ENCODE assay signal across 8 cellular contexts in the genomic region with DNA sequence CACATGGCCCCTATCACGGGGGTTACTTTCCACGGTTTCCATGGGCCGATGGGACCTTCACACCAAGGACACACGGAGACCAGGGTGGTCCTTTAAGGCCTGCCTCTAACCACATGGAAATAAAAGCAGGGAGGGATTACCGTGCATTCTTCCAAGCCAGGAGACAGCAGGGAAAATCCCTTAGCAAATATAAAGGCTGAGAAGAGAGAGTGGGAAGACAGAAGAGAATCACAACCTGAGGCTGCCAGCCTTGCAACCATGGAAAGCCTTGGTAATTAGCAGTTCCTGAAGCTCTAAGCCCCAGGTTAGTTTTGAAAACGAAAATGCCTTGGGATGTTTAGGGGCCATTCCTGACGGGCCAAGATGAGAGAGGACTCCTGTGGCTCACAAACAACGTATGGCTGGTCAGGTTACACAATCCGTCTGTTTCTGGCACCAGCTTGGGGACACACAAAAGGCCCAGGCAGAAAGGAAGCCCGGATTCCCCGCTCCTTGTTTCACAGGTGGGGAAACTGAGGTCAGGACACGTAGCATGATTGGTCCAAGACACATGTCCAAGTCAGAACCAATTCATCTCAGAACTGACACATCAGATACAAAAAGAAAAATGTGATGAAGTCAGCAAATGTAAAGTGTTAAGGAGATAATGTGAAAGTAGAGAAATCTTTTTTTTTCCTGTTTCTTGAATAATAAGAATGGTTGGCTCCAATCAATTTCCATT. TPM values are rescaled to one million over a fixed set of nuclear protein-coding genes. Genes with fewer than 3 reads are reported as not detected.
DNase-seq lines count a peak whose midpoint lies in the region; ATAC-seq and TF ChIP-seq lines count a peak whose summit lies in the region.

No MANE protein-coding gene starts in this region.

- H3K27ac ChIP-seq in HUES6 (ENCODE audit: low read depth, low read length) = no peak overlapping the region
- H3K27ac ChIP-seq in prostate gland = peak overlapping the region in 1 of 2 donors; percentile 17

- H3K9ac ChIP-seq in HUES6 (ENCODE audit: low read length) = no peak overlapping the region

- no peak overlapping the region for H3K27ac Mint-ChIP-seq in Caco-2 (ENCODE audit: unreplicated experiment)
- peak overlapping the region; percentile 91 for H3K27ac Mint-ChIP-seq in central memory CD8-positive, alpha-beta T cell (ENCODE audit: low read depth)

- H3K4me3 Mint-ChIP-seq in Caco-2 (ENCODE audit: unreplicated experiment) = no peak overlapping the region
- peak overlapping the region; percentile 97 for H3K4me3 Mint-ChIP-seq in central memory CD8-positive, alpha-beta T cell

- DNase-seq in Caco-2 (peak; percentile 38 to 41), prostate gland (ENCODE audit: low spot score) (no peak)
- no peak for DNase-seq in central memory CD8-positive, alpha-beta T cell (ENCODE audit: low spot score in 2 of 2)

- no peaks in the 10 kb centered on the region for H3K9me3 Mint-ChIP-seq in Caco-2 (ENCODE audit: unreplicated experiment)
- H3K9me3 Mint-ChIP-seq in central memory CD8-positive, alpha-beta T cell = no peaks in the 10 kb centered on the region

- TF ChIP-seq POLR2A in prostate gland (IDR thresholded peaks at IDR 0.05) = no peak

- POLR2A ChIA-PET in Caco-2 (lab: Charles Lee) = no interaction called here

- H3K9me3 ChIP-seq in Caco-2 = no peaks in the 10 kb centered on the region
- no peaks in the 10 kb centered on the region for H3K9me3 ChIP-seq in HUES6 (ENCODE audit: control insufficient read depth, insufficient read depth, low read depth, low read length)
- H3K9me3 ChIP-seq in neuron (ENCODE audit: low read length) = no peaks in the 10 kb centered on the region
- no peaks in the 10 kb centered on the region for H3K9me3 ChIP-seq in prostate gland

- H3K4me1 ChIP-seq in Caco-2 = peaks cover 13% of the 10 kb centered on the region
- H3K4me1 ChIP-seq in HUES6 (ENCODE audit: control insufficient read depth, insufficient read depth, low read length) = peaks cover 16% of the 10 kb centered on the region
- H3K4me1 ChIP-seq in neuron (ENCODE audit: insufficient read depth, low read length) = peaks cover 29% of the 10 kb centered on the region
- no peaks in the 10 kb centered on the region for H3K4me1 ChIP-seq in prostate gland (replicated peaks)

- CTCF ChIA-PET in Caco-2 (lab: Charles Lee) = no interaction called here

- no peak for ATAC-seq in central memory CD8-positive, alpha-beta T cell (replicated peaks; ENCODE audit: extremely low read depth, poor library complexity, severe bottlenecking)
- ATAC-seq in HG02973 (IDR thresholded peaks at IDR 0.05; ENCODE audit: unreplicated experiment) (no peak), GM18870 (IDR thresholded peaks at IDR 0.05; ENCODE audit: unreplicated experiment) (no peak), HG02759 (IDR thresholded peaks at IDR 0.05; ENCODE audit: unreplicated experiment) (no peak)

- H3K4me1 Mint-ChIP-seq in Caco-2 (ENCODE audit: low read depth, unreplicated experiment) = peaks cover 9% of the 10 kb centered on the region
- H3K4me1 Mint-ChIP-seq in central memory CD8-positive, alpha-beta T cell = peaks cover 70% of the 10 kb centered on the region

- TF ChIP-seq CTCF in Caco-2 (IDR thresholded peaks at IDR 0.05; ENCODE audit: insufficient read depth in 1 of 2, low read depth in 1 of 2, low read length in 1 of 2, severe bottlenecking in 1 of 2, unreplicated experiment in 1 of 2) (no peak), prostate gland (IDR thresholded peaks at IDR 0.05) (no peak)

- TSS peak; percentile 19 for BruUV-seq in Caco-2 (replicated peaks; lab: Mats Ljungman, UMichigan)

- no peak overlapping the region for H2AFZ ChIP-seq in neuron (ENCODE audit: low read depth, low read length)

- 43% methylated on average over 12 of the region's 12 CpGs for WGBS in prostate gland

- no peak overlapping the region for H3K4me3 ChIP-seq in Caco-2 (ENCODE audit: low read depth, low read length)
- peak overlapping the region; percentile 94; the same call in 1 of the 2 replicates for H3K4me3 ChIP-seq in HUES6 (ENCODE audit: low read depth, low read length)
- H3K4me3 ChIP-seq in neuron (ENCODE audit: low read length) = peak overlapping the region; percentile 1
- H3K4me3 ChIP-seq in prostate gland = no peak overlapping the region

- no peaks in the 10 kb centered on the region for H3K27me3 Mint-ChIP-seq in Caco-2 (ENCODE audit: insufficient read depth, unreplicated experiment)
- no peaks in the 10 kb centered on the region for H3K27me3 Mint-ChIP-seq in central memory CD8-positive, alpha-beta T cell

- H3K36me3 Mint-ChIP-seq in Caco-2 (ENCODE audit: insufficient read depth, unreplicated experiment) = no peaks in the 10 kb centered on the region
- peaks cover 34% of the 10 kb centered on the region for H3K36me3 Mint-ChIP-seq in central memory CD8-positive, alpha-beta T cell (ENCODE audit: insufficient read depth)

- intact Hi-C loops in Caco-2 (cut with micrococcal nuclease; ENCODE audit: unreplicated experiment) (loop anchor here (2.0 kb wide), 1 partner anchor 80 kb away; no protein-coding TSS in a partner anchor), prostate gland (cut with DNase I) (loop anchor here (5.0 kb wide), 1 partner anchor 168 kb away; no protein-coding TSS in a partner anchor)

- H3K27me3 ChIP-seq in Caco-2 (replicated peaks; ENCODE audit: control insufficient read depth, insufficient read depth, low read length) (0 out of 2 replicates have a peak, but pooled peaks cover 4% of the 10 kb centered on the region), HUES6 (ENCODE audit: control insufficient read depth, insufficient read depth, low read length) (peaks cover 51% of the 10 kb centered on the region), neuron (ENCODE audit: insufficient read depth, low read length) (no peaks in the 10 kb centered on the region), prostate gland (replicated peaks; ENCODE audit: insufficient read depth) (no peaks in the 10 kb centered on the region)

- no peaks in the 10 kb centered on the region for H3K36me3 ChIP-seq in Caco-2 (ENCODE audit: control insufficient read depth, insufficient read depth, low read length)
- H3K36me3 ChIP-seq in HUES6 (ENCODE audit: control insufficient read depth, insufficient read depth, low read length) = no peaks in the 10 kb centered on the region
- H3K36me3 ChIP-seq in neuron (ENCODE audit: insufficient read depth, low read length) = peaks cover 11% of the 10 kb centered on the region
- H3K36me3 ChIP-seq in prostate gland = no peaks in the 10 kb centered on the region

RNA-seq across cellular contexts. Expression of gene PREX1, which starts 2.8 kb away (rescaled TPM):
- total RNA-seq in Caco-2 (2022) (7.7 and 9.5 TPM in 2 replicates), prostate gland (10 to 100 TPM in 1 of 2 donors, 1 to 10 TPM in 1; 7.4 to 37.9 TPM)

Comparison
In these comparisons a context has a peak if more than half of its experiments do, and no peak if none do; other contexts are left out.
1. DNase-seq: peak in Caco-2 (2 of 2); none in central memory CD8-positive, alpha-beta T cell (0 of 2) and prostate gland (single experiment).
2. H3K4me3 ChIP-seq: peak in HUES6 (single experiment) and neuron (single experiment); none in Caco-2 (single experiment) and prostate gland (0 of 2).